Comparison of ENCODE assay signal across 16 cellular contexts in the genomic region with DNA sequence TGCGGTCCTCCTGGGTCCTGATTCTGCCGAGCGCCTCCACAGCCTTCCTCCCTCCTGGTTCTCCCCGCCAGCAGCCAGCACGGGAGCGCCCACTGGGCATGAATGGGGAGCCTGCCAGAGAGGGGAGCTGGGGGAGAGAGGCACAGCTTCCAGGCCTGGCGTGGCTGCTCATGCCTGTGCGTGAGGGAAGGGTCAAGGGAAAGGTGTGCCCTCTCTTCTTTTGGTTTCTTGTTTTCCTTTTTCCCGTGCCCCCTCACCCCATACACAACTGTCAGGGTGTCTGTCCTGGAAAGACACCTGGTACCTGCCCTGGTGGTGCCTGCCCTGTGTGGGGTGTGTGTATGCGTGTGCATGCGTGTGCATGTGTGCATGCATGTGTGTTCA. TPM values are rescaled to one million over a fixed set of nuclear protein-coding genes. Genes with fewer than 3 reads are reported as not detected.
DNase-seq lines count a peak whose midpoint lies in the region; ATAC-seq and TF ChIP-seq lines count a peak whose summit lies in the region.
"Had no signal": no experiment of that assay in that cellular context is flagged by ENCODE, and none has a peak within 500 bp of the region (broad histone marks: within the 10 kb centered on the region; RNA-seq: fewer than 3 reads in every experiment).

No MANE protein-coding gene starts in this region.

- H3K36me3 Mint-ChIP-seq in T-helper 1 cell treated with Interleukin-12 subunit alpha and Interleukin-12 subunit beta and Interleukin-4 antibody, amounts not matched to agents 30 μg/mL and 1 μg/mL, for 36 hours (ENCODE audit: low read depth) = no peaks in the 10 kb centered on the region
- H3K36me3 Mint-ChIP-seq: IgD-negative memory B cell had no signal

- peak overlapping the region; percentile 82 for H3K4me2 ChIP-seq in OCI-LY3 (ENCODE audit: low read length)
- H3K4me2 ChIP-seq: smooth muscle cell had no signal

- peaks cover 33% of the 10 kb centered on the region for H3K4me1 ChIP-seq in OCI-LY3 (ENCODE audit: low read length)
- H3K4me1 ChIP-seq in iPS-15b (ENCODE audit: control insufficient read depth, insufficient read depth, low read length) = no peaks in the 10 kb centered on the region
- peaks cover 32 to 44% (median 37%) of the 10 kb centered on the region in 3 donors for H3K4me1 ChIP-seq in skeletal muscle tissue (ENCODE audit: control insufficient read depth in 3 of 3, insufficient read depth in 3 of 3, low read length in 3 of 3)

- H3K9ac ChIP-seq in OCI-LY3 (ENCODE audit: low read length) = peak overlapping the region; percentile 5; the same call in 1 of the 2 replicates
- H3K9ac ChIP-seq in iPS-15b (ENCODE audit: low read depth, low read length) = peak overlapping the region; percentile 54
- peak overlapping the region; percentile 1 to 73 (median 12) for H3K9ac ChIP-seq in skeletal muscle tissue (ENCODE audit: low read depth in 1 of 3, low read length in 3 of 3)

- ATAC-seq in GM19395 (IDR thresholded peaks at IDR 0.05; ENCODE audit: unreplicated experiment) = no peak
- ATAC-seq: T-helper 17 cell had no signal

- H3K79me2 ChIP-seq in OCI-LY3 (ENCODE audit: low read length) = no peaks in the 10 kb centered on the region

- peaks cover 21% of the 10 kb centered on the region for H3K27me3 ChIP-seq in OCI-LY3 (ENCODE audit: low read depth, low read length)
- H3K27me3 ChIP-seq in iPS-15b (ENCODE audit: control insufficient read depth, insufficient read depth, low read length) = peaks cover 22% of the 10 kb centered on the region
- H3K27me3 ChIP-seq in skeletal muscle tissue (ENCODE audit: control insufficient read depth in 3 of 3, insufficient read depth in 3 of 3, low read length in 3 of 3) = no peaks in the 10 kb centered on the region
- H3K27me3 ChIP-seq: SJSA1 had no signal

- peak overlapping the region; percentile 71 for H2AFZ ChIP-seq in OCI-LY3 (ENCODE audit: low read depth, low read length)

- no peak overlapping the region for H3K27ac ChIP-seq in OCI-LY3 (ENCODE audit: low read length)
- no peak overlapping the region for H3K27ac ChIP-seq in skeletal muscle tissue (ENCODE audit: low read depth, low read length)
- H3K27ac ChIP-seq: 22Rv1, foreskin keratinocyte, SJSA1, stomach had no signal

- no peak for TF ChIP-seq CTCF in OCI-LY3 (IDR thresholded peaks at IDR 0.05; ENCODE audit: low read depth, low read length)

- DNase-seq in T-helper 1 cell = no peak
- DNase-seq in cerebellum (ENCODE audit: low spot score) = no peak
- no peak for DNase-seq in stimulated activated CD4-positive, alpha-beta T cell treated with anti-CD3 and anti-CD28 coated beads, Interleukin-4, amount 100 ng/mL, for 1 hour
- DNase-seq: T-helper 17 cell had no signal

- H3K4me3 Mint-ChIP-seq in T-helper 1 cell treated with Interleukin-12 subunit alpha and Interleukin-12 subunit beta and Interleukin-4 antibody, amounts not matched to agents 30 μg/mL and 1 μg/mL, for 36 hours = peak overlapping the region; percentile 16
- H3K4me3 Mint-ChIP-seq: T-helper 17 cell had no signal

- H3K9me3 ChIP-seq in OCI-LY3 (ENCODE audit: insufficient read depth, low read length) (no peaks in the 10 kb centered on the region), iPS-15b (ENCODE audit: control insufficient read depth, insufficient read depth, low read length) (no peaks in the 10 kb centered on the region), skeletal muscle tissue (ENCODE audit: control insufficient read depth in 3 of 3, low read length in 3 of 3) (no peaks in the 10 kb centered on the region)
- H3K9me3 ChIP-seq: SJSA1, stomach had no signal

- peaks cover 53% of the 10 kb centered on the region for H3K4me1 Mint-ChIP-seq in T-helper 1 cell treated with Interleukin-12 subunit alpha and Interleukin-12 subunit beta and Interleukin-4 antibody, amounts not matched to agents 30 μg/mL and 1 μg/mL, for 36 hours (ENCODE audit: low read depth)

- peak overlapping the region; percentile 52 for H3K4me3 ChIP-seq in OCI-LY3 (ENCODE audit: low read length)
- peak overlapping the region; percentile 55 for H3K4me3 ChIP-seq in iPS-15b (ENCODE audit: low read depth, low read length)
- H3K4me3 ChIP-seq in skeletal muscle tissue (ENCODE audit: low read length in 3 of 3) = peak overlapping the region in 2 of 3 donors; percentile 30 to 42
- H3K4me3 ChIP-seq: SJSA1, smooth muscle cell, stomach had no signal

- no peaks in the 10 kb centered on the region for H3K36me3 ChIP-seq in OCI-LY3 (replicated peaks; ENCODE audit: low read depth, low read length)
- H3K36me3 ChIP-seq in iPS-15b (ENCODE audit: control insufficient read depth, insufficient read depth, low read length) = no peaks in the 10 kb centered on the region
- no peaks in the 10 kb centered on the region for H3K36me3 ChIP-seq in skeletal muscle tissue (ENCODE audit: control insufficient read depth in 3 of 3, insufficient read depth in 3 of 3, low read length in 3 of 3)
- H3K36me3 ChIP-seq: SJSA1, stomach had no signal

- H3K9me3 Mint-ChIP-seq in T-helper 1 cell treated with Interleukin-12 subunit alpha and Interleukin-12 subunit beta and Interleukin-4 antibody, amounts not matched to agents 30 μg/mL and 1 μg/mL, for 36 hours = no peaks in the 10 kb centered on the region
- H3K9me3 Mint-ChIP-seq: IgD-negative memory B cell, nephron progenitor cell had no signal

- H3K27ac Mint-ChIP-seq in T-helper 1 cell treated with Interleukin-12 subunit alpha and Interleukin-12 subunit beta and Interleukin-4 antibody, amounts not matched to agents 30 μg/mL and 1 μg/mL, for 36 hours = peak overlapping the region; percentile 23
- H3K27ac Mint-ChIP-seq: nephron progenitor cell had no signal

- H4K20me1 ChIP-seq in OCI-LY3 (ENCODE audit: insufficient read depth, low read length) = no peaks in the 10 kb centered on the region

- H3K27me3 Mint-ChIP-seq in T-helper 1 cell treated with Interleukin-12 subunit alpha and Interleukin-12 subunit beta and Interleukin-4 antibody, amounts not matched to agents 30 μg/mL and 1 μg/mL, for 36 hours (ENCODE audit: low read depth) = peaks cover 13% of the 10 kb centered on the region

RNA-seq across cellular contexts. Expression of a gene that starts 4.7 kb away (rescaled TPM):
- total RNA-seq in skeletal muscle tissue (not detected), cerebellum (not detected)
- total RNA-seq: foreskin keratinocyte, SJSA1, smooth muscle cell had no signal

RNA-seq across cellular contexts. Expression of a gene that starts 26.7 kb away (rescaled TPM):
- total RNA-seq in skeletal muscle tissue = 9.9 TPM
- total RNA-seq in cerebellum = 2.6 TPM
